Comparison of ENCODE assay signal across 1 cellular context in genomic region chr18:11728247-11728646, GRCh38.
TF ChIP-seq lines count a peak whose summit lies in the region.

No MANE protein-coding gene starts in this region.

TF ChIP-seq in HepG2, 621 proteins besides CTCF, POLR2A, EP300 and RAD21:
- TF ChIP-seq ZNF414 (CRISPR knock-in tag; IDR thresholded peaks at IDR 0.05) (no peak), HDAC6 (IDR thresholded peaks at IDR 0.05; ENCODE audit: low read depth, low read length) (no peak), STAG1 (CRISPR knock-in tag; IDR thresholded peaks at IDR 0.05) (peak; percentile 32; the same call in 1 of the 2 replicates)
- TF ChIP-seq, protein P1, sequence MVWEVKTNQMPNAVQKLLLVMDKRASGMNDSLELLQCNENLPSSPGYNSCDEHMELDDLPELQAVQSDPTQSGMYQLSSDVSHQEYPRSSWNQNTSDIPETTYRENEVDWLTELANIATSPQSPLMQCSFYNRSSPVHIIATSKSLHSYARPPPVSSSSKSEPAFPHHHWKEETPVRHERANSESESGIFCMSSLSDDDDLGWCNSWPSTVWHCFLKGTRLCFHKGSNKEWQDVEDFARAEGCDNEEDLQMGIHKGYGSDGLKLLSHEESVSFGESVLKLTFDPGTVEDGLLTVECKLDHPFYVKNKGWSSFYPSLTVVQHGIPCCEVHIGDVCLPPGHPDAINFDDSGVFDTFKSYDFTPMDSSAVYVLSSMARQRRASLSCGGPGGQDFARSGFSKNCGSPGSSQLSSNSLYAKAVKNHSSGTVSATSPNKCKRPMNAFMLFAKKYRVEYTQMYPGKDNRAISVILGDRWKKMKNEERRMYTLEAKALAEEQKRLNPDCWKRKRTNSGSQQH (CRISPR knock-in tag; IDR thresholded peaks at IDR 0.05; ENCODE audit: low read depth) = no peak
